Comparison of ENCODE assay signal across 14 cellular contexts in genomic region chr13:61045197-61045596, GRCh38.
"Had no signal": no experiment of that assay in that cellular context is flagged by ENCODE, and none has a peak within 500 bp of the region (broad histone marks: within the 10 kb centered on the region; RNA-seq: fewer than 3 reads in every experiment).

No MANE protein-coding gene starts in this region.

- DNase-seq: activated CD4-positive, alpha-beta T cell treated with anti-CD3 and anti-CD28 coated beads for 36 hours; activated CD8-positive, alpha-beta memory T cell treated with anti-CD3 and anti-CD28 coated beads, Interleukin-2, amount 50 U/mL, for 48 hours; activated CD8-positive, alpha-beta T cell treated with anti-CD3 and anti-CD28 coated beads, Interleukin-2, amount 10 ng/mL, durations not matched to agents 7 days and 5 days; activated naive CD8-positive, alpha-beta T cell treated with anti-CD3 and anti-CD28 coated beads, Interleukin-2, amount 10 ng/mL, durations not matched to agents 7 days and 5 days; esophagus squamous epithelium; foreskin fibroblast; nephron progenitor cell; psoas muscle; sigmoid colon; stimulated activated CD4-positive, alpha-beta T cell treated with anti-CD3 and anti-CD28 coated beads, Interleukin-12 subunit alpha, Interleukin-12 subunit beta, amount 100 ng/mL, for 4 hours; stimulated activated CD4-positive, alpha-beta T cell treated with anti-CD3 and anti-CD28 coated beads, Interleukin-4, amount 100 ng/mL, for 1 hour; stimulated activated CD8-positive, alpha-beta memory T cell treated with anti-CD3 and anti-CD28 coated beads, Interleukin-4, amount 100 ng/mL, for 48 hours; stomach; WERI-Rb-1 had no signal

- H3K4me3 ChIP-seq: esophagus squamous epithelium, psoas muscle, sigmoid colon, stomach had no signal

- H3K27ac ChIP-seq: esophagus squamous epithelium, psoas muscle, sigmoid colon, stomach, WERI-Rb-1 had no signal

- H3K4me1 ChIP-seq: esophagus squamous epithelium, psoas muscle, stomach had no signal

- H3K9me3 ChIP-seq: esophagus squamous epithelium, psoas muscle, sigmoid colon, stomach had no signal

- ATAC-seq: activated CD4-positive, alpha-beta T cell treated with anti-CD3 and anti-CD28 coated beads for 36 hours; activated CD8-positive, alpha-beta T cell treated with anti-CD3 and anti-CD28 coated beads, Interleukin-2, amount 10 ng/mL, durations not matched to agents 7 days and 5 days; psoas muscle had no signal

- H3K36me3 ChIP-seq: esophagus squamous epithelium, sigmoid colon, stomach, WERI-Rb-1 had no signal

- H3K27me3 ChIP-seq: esophagus squamous epithelium, sigmoid colon, stomach had no signal
